ENCODE assay signal across 8 cellular contexts in genomic region chr19:13905634-13906524, GRCh38. TPM values are rescaled to one million over a fixed set of nuclear protein-coding genes. Genes with fewer than 3 reads are reported as not detected.
A peak's percentile ranks its signal among the peaks of the same experiment; 100 is the strongest.
DNase-seq lines count a peak whose midpoint lies in the region; ATAC-seq and TF ChIP-seq lines count a peak whose summit lies in the region.

BRME1 (minus strand) TSS chr19:13906117; CDS start chr19:13904892, 1,225 bp downstream.
CC2D1A (plus strand) TSS chr19:13906201; CDS start chr19:13906442, 241 bp downstream.

- peak; percentile 80 for ATAC-seq in GM19043 (IDR thresholded peaks at IDR 0.05; ENCODE audit: low read depth, unreplicated experiment)
- peak; percentile 94 for ATAC-seq in HG03354 (IDR thresholded peaks at IDR 0.05; ENCODE audit: poor library complexity, severe bottlenecking, unreplicated experiment)
- ATAC-seq in left lung = peak; percentile 100

- peak within 1 kb of the TSS; percentile 81 to 85 for H3K4me3 ChIP-seq in left lung

- peaks cover 11% of the 10 kb centered on the region for H3K36me3 Mint-ChIP-seq in activated CD4-positive, alpha-beta T cell treated with anti-CD3 and anti-CD28 coated beads, Interleukin-2, amount 10 ng/mL, durations not matched to agents 24 days and 14 days (ENCODE audit: low read depth)

- intact Hi-C loops in activated CD4-positive, alpha-beta T cell treated with anti-CD3 and anti-CD28 coated beads, Interleukin-2, amount 10 ng/mL, durations not matched to agents 24 days and 14 days (cut with micrococcal nuclease) = loop anchor here (1.0 to 2.0 kb wide), 3 partner anchors 25 to 100 kb away; partner anchors contain the start of genes DCAF15 and RFX1
- intact Hi-C loops in left lung (cut with DNase I) = no loop called here

- peak within 1 kb of the TSS; percentile 72 to 83 for H3K27ac ChIP-seq in left lung

- H3K27me3 ChIP-seq in left lung = no peaks in the 10 kb centered on the region

- TF ChIP-seq CTCF in left lung (IDR thresholded peaks at IDR 0.05) = no peak

- peak; percentile 100 for DNase-seq in AG20443 (ENCODE audit: low spot score)
- peak; percentile 65 for DNase-seq in NCI-H524 treated with DMSO at 0.1 percent for 48 hours (lab: John Stamatoyannopoulos, UW)
- DNase-seq in activated CD4-positive, alpha-beta T cell treated with anti-CD3 and anti-CD28 coated beads, Interleukin-2, amount 10 ng/mL, durations not matched to agents 24 days and 14 days = peak; percentile 99
- peak; percentile 38 for DNase-seq in cortex of kidney (lab: John Stamatoyannopoulos, UW)
- DNase-seq in left lung = peak; percentile 94 to 100
- DNase-seq in stimulated activated CD4-positive, alpha-beta T cell treated with anti-CD3 and anti-CD28 coated beads, Interleukin-2, amount 100 ng/mL, for 4 hours (ENCODE audit: low read depth) = peak; percentile 92

- H3K27ac Mint-ChIP-seq in activated CD4-positive, alpha-beta T cell treated with anti-CD3 and anti-CD28 coated beads, Interleukin-2, amount 10 ng/mL, durations not matched to agents 24 days and 14 days = peak within 1 kb of the TSS; percentile 94

- H3K27me3 Mint-ChIP-seq in activated CD4-positive, alpha-beta T cell treated with anti-CD3 and anti-CD28 coated beads, Interleukin-2, amount 10 ng/mL, durations not matched to agents 24 days and 14 days = no peaks in the 10 kb centered on the region

- peaks cover 15% of the 10 kb centered on the region for H3K4me1 Mint-ChIP-seq in activated CD4-positive, alpha-beta T cell treated with anti-CD3 and anti-CD28 coated beads, Interleukin-2, amount 10 ng/mL, durations not matched to agents 24 days and 14 days

- peak within 1 kb of the TSS; percentile 84 for H3K4me3 Mint-ChIP-seq in activated CD4-positive, alpha-beta T cell treated with anti-CD3 and anti-CD28 coated beads, Interleukin-2, amount 10 ng/mL, durations not matched to agents 24 days and 14 days

- H3K9me3 Mint-ChIP-seq in activated CD4-positive, alpha-beta T cell treated with anti-CD3 and anti-CD28 coated beads, Interleukin-2, amount 10 ng/mL, durations not matched to agents 24 days and 14 days = no peaks in the 10 kb centered on the region

- H3K36me3 ChIP-seq in left lung = peaks cover 0 to 9% of the 10 kb centered on the region in 2 donors

- no peaks in the 10 kb centered on the region for H3K9me3 ChIP-seq in left lung

- peaks cover 3 to 26% of the 10 kb centered on the region in 2 donors for H3K4me1 ChIP-seq in left lung

RNA-seq across cellular contexts. Expression of gene BRME1, which starts in this region (rescaled TPM):
- total RNA-seq in activated CD4-positive, alpha-beta T cell treated with anti-CD3 and anti-CD28 coated beads, Interleukin-2, amount 10 ng/mL, durations not matched to agents 24 days and 14 days = 16.2 and 18.6 TPM in 2 replicates
- 1 to 10 TPM; 3.7 to 4.2 TPM for total RNA-seq in left lung

RNA-seq across cellular contexts. Expression of gene CC2D1A, which starts in this region (rescaled TPM):
- 38.5 and 39.4 TPM in 2 replicates for total RNA-seq in activated CD4-positive, alpha-beta T cell treated with anti-CD3 and anti-CD28 coated beads, Interleukin-2, amount 10 ng/mL, durations not matched to agents 24 days and 14 days
- total RNA-seq in left lung = 10 to 100 TPM; 30.8 to 33.7 TPM

Comparison
In these comparisons a context has a peak if more than half of its experiments do, and no peak if none do; other contexts are left out.
1. Peak in every context shown above with its lines: DNase-seq, ATAC-seq, H3K4me3 ChIP-seq and H3K27ac ChIP-seq.
2. DNase-seq: peak in every context shown above with its lines; median percentile 100 in AG20443; 99 in activated CD4-positive, alpha-beta T cell treated with anti-CD3 and anti-CD28 coated beads, Interleukin-2, amount 10 ng/mL, durations not matched to agents 24 days and 14 days; 97 in left lung; 92 in stimulated activated CD4-positive, alpha-beta T cell treated with anti-CD3 and anti-CD28 coated beads, Interleukin-2, amount 100 ng/mL, for 4 hours; 65 in NCI-H524 treated with DMSO at 0.1 percent for 48 hours; 38 in cortex of kidney.